Comparison of ENCODE assay signal across 23 cellular contexts in genomic region chr2:236628981-236629605, GRCh38.
"Had no signal": no experiment of that assay in that cellular context is flagged by ENCODE, and none has a peak within 500 bp of the region (broad histone marks: within the 10 kb centered on the region; RNA-seq: fewer than 3 reads in every experiment).

No MANE protein-coding gene starts in this region.

- H3K27ac ChIP-seq: SJCRH30, VCaP had no signal

- ATAC-seq: activated naive CD4-positive, alpha-beta T cell treated with anti-CD3 and anti-CD28 coated beads, Interleukin-2, amount 50 U/mL, for 72 hours; activated naive CD8-positive, alpha-beta T cell treated with anti-CD3 and anti-CD28 coated beads, Interleukin-2, amount 50 U/mL, for 24 hours; K562 had no signal

- H3K9me3 ChIP-seq: SJCRH30, SK-N-SH had no signal

- H3K36me3 ChIP-seq: SJCRH30 had no signal

- H3K4me3 ChIP-seq: K562, SJCRH30 had no signal

- H3K4me1 ChIP-seq: SJCRH30 had no signal

- DNase-seq: activated CD4-positive, alpha-beta memory T cell treated with anti-CD3 and anti-CD28 coated beads for 36 hours; activated CD4-positive, alpha-beta T cell treated with anti-CD3 and anti-CD28 coated beads, Interleukin-2, amount 10 ng/mL, durations not matched to agents 7 days and 5 days; activated CD4-positive, CD25-positive, alpha-beta regulatory T cell; activated effector memory CD4-positive, alpha-beta T cell treated with anti-CD3 and anti-CD28 coated beads, Interleukin-2, amount 50 U/mL, for 16 hours; activated naive CD4-positive, alpha-beta T cell treated with Interleukin-2 at 50 U/mL for 16 hours; activated naive CD8-positive, alpha-beta T cell treated with anti-CD3 and anti-CD28 coated beads, Interleukin-2, amount 50 U/mL, for 24 hours; amniotic stem cell; Karpas-422; MM.1S; NCI-H1105; NCI-H1436; NCI-H1694 treated with DMSO at 0.1 percent for 48 hours; NCI-H2029 treated with DMSO at 0.1 percent for 48 hours; NCI-H345; NCI-H510A; NCI-H526 treated with DMSO at 0.1 percent for 48 hours; NCI-H82; SJCRH30; SK-N-SH; T-helper 1 cell had no signal

- H3K27me3 ChIP-seq: SJCRH30 had no signal
